9 cellular contexts compared by ENCODE assay signal in genomic region chr3:129068291-129068886, GRCh38. TPM values are rescaled to one million over a fixed set of nuclear protein-coding genes. Genes with fewer than 3 reads are reported as not detected.
DNase-seq lines count a peak whose midpoint lies in the region; ATAC-seq and TF ChIP-seq lines count a peak whose summit lies in the region.
"Had no signal": no experiment of that assay in that cellular context is flagged by ENCODE, and none has a peak within 500 bp of the region (broad histone marks: within the 10 kb centered on the region; RNA-seq: fewer than 3 reads in every experiment).

No MANE protein-coding gene starts in this region.

- peak overlapping the region; percentile 27; the same call in 1 of the 2 replicates for H3K9ac ChIP-seq in GM23248
- no peak overlapping the region for H3K9ac ChIP-seq in skeletal muscle tissue (ENCODE audit: low read depth in 1 of 3, low read length in 3 of 3)

- TF ChIP-seq CTCF in heart left ventricle (IDR thresholded peaks at IDR 0.05) = no peak

- H3K36me3 ChIP-seq in GM23248 (ENCODE audit: low read depth) (no peaks in the 10 kb centered on the region), heart left ventricle (no peaks in the 10 kb centered on the region), skeletal muscle tissue (ENCODE audit: control insufficient read depth in 3 of 3, insufficient read depth in 3 of 3, low read length in 3 of 3) (no peaks in the 10 kb centered on the region)

- intact Hi-C loops in heart left ventricle (cut with DNase I) = no loop called here

- no peak overlapping the region for H3K27ac ChIP-seq in GM23248
- peak overlapping the region in 2 of 12 donors; percentile 4 to 47 for H3K27ac ChIP-seq in heart left ventricle
- H3K27ac ChIP-seq in skeletal muscle tissue (ENCODE audit: low read depth, low read length) = no peak overlapping the region

- peaks cover 0 to 3% of the 10 kb centered on the region in 2 donors for H3K36me3 Mint-ChIP-seq in activated T-cell treated with anti-CD3 and anti-CD28 coated beads, Interleukin-2, amount 50 U/mL, for 72 hours (ENCODE audit: insufficient read depth in 2 of 2)

- no peaks in the 10 kb centered on the region for H3K9me3 ChIP-seq in GM23248 (ENCODE audit: low read depth)
- peaks cover 0 to 4% (median 0%) of the 10 kb centered on the region in 12 donors for H3K9me3 ChIP-seq in heart left ventricle
- H3K9me3 ChIP-seq in skeletal muscle tissue (ENCODE audit: control insufficient read depth in 3 of 3, low read length in 3 of 3) = no peaks in the 10 kb centered on the region

- no peak overlapping the region for H3K27ac Mint-ChIP-seq in activated T-cell treated with anti-CD3 and anti-CD28 coated beads, Interleukin-2, amount 50 U/mL, for 72 hours

- in situ Hi-C loops in GM23248 (cut with MboI) = no loop called here

- no peaks in the 10 kb centered on the region for H3K79me2 ChIP-seq in GM23248 (ENCODE audit: insufficient read depth)

- no peaks in the 10 kb centered on the region for H3K4me1 ChIP-seq in GM23248 (ENCODE audit: insufficient read depth)
- H3K4me1 ChIP-seq in heart left ventricle = peaks cover 0 to 9% (median 3%) of the 10 kb centered on the region in 12 donors
- no peaks in the 10 kb centered on the region for H3K4me1 ChIP-seq in skeletal muscle tissue (ENCODE audit: control insufficient read depth in 3 of 3, insufficient read depth in 3 of 3, low read length in 3 of 3)

- H3K9me3 Mint-ChIP-seq in activated T-cell treated with anti-CD3 and anti-CD28 coated beads, Interleukin-2, amount 50 U/mL, for 72 hours = no peaks in the 10 kb centered on the region

- no peaks in the 10 kb centered on the region for H3F3A ChIP-seq in GM23248 (ENCODE audit: insufficient read depth)

- H3K4me2 ChIP-seq in GM23248 (ENCODE audit: unreplicated experiment) = peak overlapping the region; percentile 57

- H3K4me3 ChIP-seq in GM23248 (peak overlapping the region; percentile 55), heart left ventricle (peak overlapping the region in 11 of 12 donors; percentile 18 to 58 (median 45)), skeletal muscle tissue (ENCODE audit: low read length in 3 of 3) (peak overlapping the region in 2 of 3 donors; percentile 6 to 32)

- no peaks in the 10 kb centered on the region for H4K20me1 ChIP-seq in GM23248 (ENCODE audit: insufficient read depth)

- no peaks in the 10 kb centered on the region for H3K27me3 Mint-ChIP-seq in activated T-cell treated with anti-CD3 and anti-CD28 coated beads, Interleukin-2, amount 50 U/mL, for 72 hours (ENCODE audit: low read depth)

- peaks cover 17% of the 10 kb centered on the region for H3K4me1 Mint-ChIP-seq in activated T-cell treated with anti-CD3 and anti-CD28 coated beads, Interleukin-2, amount 50 U/mL, for 72 hours (ENCODE audit: low read depth)

- peak; percentile 29 for DNase-seq in GM23248
- DNase-seq in activated T-cell treated with anti-CD3 and anti-CD28 coated beads, Interleukin-2, amount 50 U/mL, for 72 hours = peak; percentile 32 to 45
- peak in 3 of 5 donors; percentile 27 to 69 (median 32) for DNase-seq in heart left ventricle
- DNase-seq in foreskin melanocyte = no peak
- no peak for DNase-seq in DMS79 treated with DMSO at 0.1 percent for 48 hours (lab: John Stamatoyannopoulos, UW)
- no peak for DNase-seq in midbrain (lab: John Stamatoyannopoulos, UW)
- DNase-seq in NK-92 treated with Interleukin-12 subunit alpha and Interleukin-12 subunit beta, amount 100 ng/mL, for 24 hours (lab: John Stamatoyannopoulos, UW) = no peak
- DNase-seq: NCI-H2171 treated with DMSO at 0.1 percent for 48 hours had no signal

- peak overlapping the region; percentile 66 to 74 for H3K4me3 Mint-ChIP-seq in activated T-cell treated with anti-CD3 and anti-CD28 coated beads, Interleukin-2, amount 50 U/mL, for 72 hours

- H3K9me2 ChIP-seq in GM23248 (ENCODE audit: insufficient read depth) = no peaks in the 10 kb centered on the region

- peak overlapping the region; percentile 75 for H2AFZ ChIP-seq in GM23248

- TF ChIP-seq POLR2A in heart left ventricle (IDR thresholded peaks at IDR 0.05) = peak in 1 of 2 donors; percentile 14

- H3K27me3 ChIP-seq in GM23248 (replicated peaks; ENCODE audit: insufficient read depth) (no peaks in the 10 kb centered on the region), heart left ventricle (no peaks in the 10 kb centered on the region), skeletal muscle tissue (ENCODE audit: control insufficient read depth in 3 of 3, insufficient read depth in 3 of 3, low read length in 3 of 3) (peaks cover 3 to 10% (median 6%) of the 10 kb centered on the region in 3 donors)

- peak; percentile 66 to 70 for ATAC-seq in activated T-cell treated with anti-CD3 and anti-CD28 coated beads, Interleukin-2, amount 50 U/mL, for 72 hours (replicated peaks in 1 of 2)
- ATAC-seq in heart left ventricle = peak in 3 of 4 donors; percentile 36 to 57 (median 48)

- 24% methylated on average over 21 to 27 of the region's 44 CpGs for WGBS in GM23248 (ENCODE audit: low coverage in 1 of 2, low lambda C conversion rate in 2 of 2, missing lambda C conversion rate in 2 of 2), 2 experiments
- 3 to 20% (median 11%) methylated on average over 9 to 44 of the region's 44 CpGs for WGBS in heart left ventricle, 4 donors

RNA-seq across cellular contexts. Expression of gene GP9, which starts 7.8 kb away (rescaled TPM):
- not detected in 2 replicates for total RNA-seq in GM23248 (2014; rRNA removed; shearing (Covaris generic))
- polyA plus RNA-seq in GM23248 (2016; fragmentation: Nextera tagmentation; extraction: Ambion mirVana) = not detected in 2 replicates
- total RNA-seq in activated T-cell treated with anti-CD3 and anti-CD28 coated beads, Interleukin-2, amount 50 U/mL, for 72 hours = not detected
- not detected for total RNA-seq in heart left ventricle
- not detected for polyA plus RNA-seq in heart left ventricle
- total RNA-seq in skeletal muscle tissue = not detected

RNA-seq across cellular contexts. Expression of gene RAB43, which starts 53.2 kb away (rescaled TPM):
- total RNA-seq in GM23248 (2014; rRNA removed; shearing (Covaris generic)) = 19.7 and 21.6 TPM in 2 replicates
- polyA plus RNA-seq in GM23248 (2016; fragmentation: Nextera tagmentation; extraction: Ambion mirVana) (6.0 and 6.9 TPM in 2 replicates), heart left ventricle (1 to 10 TPM; 2.4 to 4.9 TPM)
- total RNA-seq in activated T-cell treated with anti-CD3 and anti-CD28 coated beads, Interleukin-2, amount 50 U/mL, for 72 hours = 10 to 100 TPM; 82.5 to 95.5 TPM
- total RNA-seq in heart left ventricle (10 to 100 TPM in 1 of 9 donors, 1 to 10 TPM in 8; 1.3 to 10.3 (median 3.3) TPM), skeletal muscle tissue (3.7 TPM)

Comparison
In these comparisons a context has a peak if more than half of its experiments do, and no peak if none do; other contexts are left out.
1. DNase-seq: peak in GM23248 (single experiment), activated T-cell treated with anti-CD3 and anti-CD28 coated beads, Interleukin-2, amount 50 U/mL, for 72 hours (2 of 2) and heart left ventricle (3 of 5); none in foreskin melanocyte (single experiment), DMS79 treated with DMSO at 0.1 percent for 48 hours (single experiment), midbrain (single experiment) and NK-92 treated with Interleukin-12 subunit alpha and Interleukin-12 subunit beta, amount 100 ng/mL, for 24 hours (single experiment).
2. Peak in every context shown above with its lines, with median percentiles within 50 percentile points of each other: H3K4me3 ChIP-seq.